Comparison of ENCODE assay signal across 28 cellular contexts in genomic region chr16:87922250-87922871, GRCh38. TPM values are rescaled to one million over a fixed set of nuclear protein-coding genes. Genes with fewer than 3 reads are reported as not detected.
DNase-seq lines count a peak whose midpoint lies in the region; ATAC-seq, FAIRE-seq and TF ChIP-seq lines count a peak whose summit lies in the region.
"Had no signal": no experiment of that assay in that cellular context is flagged by ENCODE, and none has a peak within 500 bp of the region (broad histone marks: within the 10 kb centered on the region; RNA-seq: fewer than 3 reads in every experiment).

No MANE protein-coding gene starts in this region.

- H3K27ac ChIP-seq in K562 (ENCODE audit: extremely low read depth, low read depth, low read length) = no peak overlapping the region
- H3K27ac ChIP-seq in testis = no peak overlapping the region
- H3K27ac ChIP-seq: esophagus muscularis mucosa, ovary, Peyer's patch, SJSA1 had no signal

- ATAC-seq in Right ventricle myocardium inferior (peak; percentile 65), K562 (no peak), HG03520 (IDR thresholded peaks at IDR 0.05; ENCODE audit: unreplicated experiment) (no peak)

- no TSS peak for BruUV-seq in K562 (replicated peaks; lab: Mats Ljungman, UMichigan)

- H3K27me3 ChIP-seq in K562 (ENCODE audit: control insufficient read depth in 2 of 2, insufficient read depth in 2 of 2, low read length in 2 of 2) (peaks cover 27 to 63% of the 10 kb centered on the region in 2 experiments), testis (no peaks in the 10 kb centered on the region)
- H3K27me3 ChIP-seq: BE2C, ovary, Peyer's patch had no signal

- intact Hi-C loops in Right ventricle myocardium inferior (cut with DNase I) = no loop called here
- intact Hi-C loops in cardiac septum (cut with DNase I) = no loop called here
- intact Hi-C loops in K562 (cut with micrococcal nuclease) = no loop called here
- intact Hi-C loops in testis (cut with DNase I; ENCODE audit: low total_unique reads) = no loop called here

- H3K4me1 ChIP-seq in K562 (replicated peaks in 1 of 2; ENCODE audit: control insufficient read depth in 2 of 2, insufficient read depth in 2 of 2, low read length in 2 of 2) (peaks cover 10 to 27% of the 10 kb centered on the region in 2 experiments; a peak in 3 of 5 replicates), testis (peaks cover 34% of the 10 kb centered on the region)
- H3K4me1 ChIP-seq: SJSA1 had no signal

- H3K4me2 ChIP-seq in K562 (ENCODE audit: insufficient read depth, low read length) = no peak overlapping the region

- no peak for TF ChIP-seq RAD21 in K562 (CRISPR knock-in tag; conservative IDR thresholded peaks at IDR 0.05 in 1 of 2, IDR thresholded peaks at IDR 0.05 in 1 of 2)

- TF ChIP-seq POLR2A in K562 (conservative IDR thresholded peaks at IDR 0.05) (no peak), testis (IDR thresholded peaks at IDR 0.05) (no peak)

- no peaks in the 10 kb centered on the region for H3K79me2 ChIP-seq in K562 (ENCODE audit: control insufficient read depth, insufficient read depth, low read length)

- TF ChIP-seq CTCF in K562 (IDR thresholded peaks at IDR 0.05 in 2 of 3, conservative IDR thresholded peaks at IDR 0.05 in 1 of 3; ENCODE audit: insufficient read depth in 2 of 3, low read depth in 1 of 3, low read length in 3 of 3) (no peak), testis (IDR thresholded peaks at IDR 0.05) (no peak)

- H3K36me3 ChIP-seq in K562 (ENCODE audit: control insufficient read depth, insufficient read depth, low read length) (no peaks in the 10 kb centered on the region), testis (ENCODE audit: low read depth, missing control alignments) (no peaks in the 10 kb centered on the region)
- H3K36me3 ChIP-seq: BE2C, esophagus muscularis mucosa, ovary, Peyer's patch, SJSA1, spleen had no signal

- H3K9ac ChIP-seq in K562 (ENCODE audit: insufficient read depth in 1 of 2, low read depth in 2 of 2, low read length in 2 of 2) = 0 out of 4 replicates have a peak overlapping the region, but pooled peaks of 1 of the 2 experiments have one; percentile 74

- no peak for FAIRE-seq in K562 (lab: Jason Lieb, UNC)
- FAIRE-seq in frontal cortex (lab: Jason Lieb, UNC) = no peak

- H4K20me1 ChIP-seq in K562 (replicated peaks; ENCODE audit: control insufficient read depth, insufficient read depth, low read length) = no peaks in the 10 kb centered on the region

- CTCF ChIA-PET in K562 (lab: Yijun Ruan, JAX; ENCODE audit: low intra/inter-chr PET ratio) = no interaction called here

- DNase-seq in Right ventricle myocardium inferior (ENCODE audit: missing footprints) = no peak
- no peak for DNase-seq in cardiac septum (ENCODE audit: low spot score)
- DNase-seq in K562 (ENCODE audit: extremely low read depth in 1 of 4, low spot score in 3 of 4) = no peak
- peak; percentile 31 for DNase-seq in iPS-NIHi11 (ENCODE audit: low spot score)
- peak; percentile 74 for DNase-seq in testis
- DNase-seq in GM19238 (ENCODE audit: insufficient read length, low spot score) = no peak
- no peak for DNase-seq in frontal cortex (ENCODE audit: low spot score in 2 of 2)
- DNase-seq: activated CD4-positive, alpha-beta memory T cell treated with anti-CD3 and anti-CD28 coated beads, Interleukin-2, amount 10 ng/mL, durations not matched to agents 7 days and 5 days; activated CD4-positive, CD25-positive, alpha-beta regulatory T cell treated with anti-CD3 and anti-CD28 coated beads, Interleukin-2, amount 50 U/mL, for 72 hours; aorta; BE2C; central memory CD4-positive, alpha-beta T cell; foreskin melanocyte; H7; NCI-H1436 treated with DMSO at 0.1 percent for 48 hours; NCI-H2107; NCI-H524 treated with DMSO at 0.1 percent for 48 hours; Peyer's patch; spleen; T-helper 2 cell had no signal

- no peaks in the 10 kb centered on the region for H3K9me1 ChIP-seq in K562 (ENCODE audit: control insufficient read depth, insufficient read depth, low read length)

- H3K4me3 ChIP-seq in K562 = no peak overlapping the region
- H3K4me3 ChIP-seq in testis = no peak overlapping the region
- H3K4me3 ChIP-seq: esophagus muscularis mucosa, lung, ovary, Peyer's patch, SJSA1, spleen had no signal

- H2AFZ ChIP-seq in K562 (ENCODE audit: low read depth, low read length) = no peak overlapping the region

- POLR2A ChIA-PET in K562 (lab: Yijun Ruan, JAX) = no interaction called here

- H3K9me3 ChIP-seq in K562 (replicated peaks; ENCODE audit: control insufficient read depth, insufficient read depth, low read depth, low read length) = no peaks in the 10 kb centered on the region
- H3K9me3 ChIP-seq in testis = no peaks in the 10 kb centered on the region
- H3K9me3 ChIP-seq: BE2C, esophagus muscularis mucosa, ovary, Peyer's patch, SJSA1, spleen had no signal

- no peak for TF ChIP-seq EP300 in K562 (IDR thresholded peaks at IDR 0.05; ENCODE audit: low read length)

- WGBS in K562 (ENCODE audit: insufficient coverage, low coverage, missing lambda C conversion rate) = 22% methylated on average over 13 of the region's 14 CpGs
- WGBS in testis, 2 donors = 49 to 62% methylated on average over 8 to 14 of the region's 14 CpGs

- in situ Hi-C loops in K562 (cut with MboI) = no loop called here

RNA-seq across cellular contexts. Expression of gene CA5A, which starts 14.0 kb away (rescaled TPM):
- total RNA-seq in Right ventricle myocardium inferior = not detected
- total RNA-seq in cardiac septum = not detected
- total RNA-seq in K562 (2011; cell fraction: chromatin; rRNA removed; ENCODE audit: low replicate concordance) = not detected in 2 replicates
- total RNA-seq in K562 (2011; cell fraction: nucleolus; rRNA removed) = 0.66 TPM in 1 of 2 replicates, not detected in the other
- total RNA-seq in K562 (2011; cell fraction: nucleoplasm; rRNA removed) = not detected in 2 replicates
- not detected in 2 replicates for total RNA-seq in K562 (2014; rRNA removed)
- not detected in 2 replicates for total RNA-seq in K562 (2014; rRNA removed; fragmentation: Illumina TruSeq; extraction: Trizol)
- not detected in 2 replicates for total RNA-seq in K562 (2015; rRNA removed; fragmentation: Illumina TruSeq; extraction: Trizol)
- not detected in 2 replicates for total RNA-seq in K562 (2021)
- polyA plus RNA-seq in K562 (2011; rRNA removed) = not detected in 2 replicates
- not detected in 2 replicates for polyA plus RNA-seq in K562 (2011; cell fraction: cytosol; rRNA removed)
- 0.18 TPM in 1 of 2 replicates, not detected in the other for polyA plus RNA-seq in K562 (2011; cell fraction: nucleus; rRNA removed)
- 0.07 and 0.15 TPM in 2 replicates for polyA plus RNA-seq in K562 (2012)
- not detected in 2 replicates for polyA plus RNA-seq in K562 (2014; fragmentation: Illumina TruSeq; extraction: Trizol)
- not detected for polyA plus RNA-seq in K562 (2014; fragmentation: Nextera tagmentation; extraction: Ambion mirVana)
- not detected in 2 replicates for polyA plus RNA-seq in K562 (2014; rRNA removed)
- 0.04 TPM in 1 of 2 replicates, not detected in the other for polyA minus RNA-seq in K562 (2011; rRNA and poly(A)+ RNA removed)
- polyA minus RNA-seq in K562 (2011; cell fraction: cytosol; rRNA and poly(A)+ RNA removed) = not detected in 2 replicates
- not detected in 2 replicates for polyA minus RNA-seq in K562 (2011; cell fraction: nucleus; rRNA and poly(A)+ RNA removed)
- not detected for total RNA-seq in testis
- not detected for polyA plus RNA-seq in testis (ENCODE audit: insufficient read depth, low read depth, low replicate concordance)
- total RNA-seq in frontal cortex = not detected
- total RNA-seq: activated CD4-positive, alpha-beta memory T cell treated with anti-CD3 and anti-CD28 coated beads, Interleukin-2, amount 10 ng/mL, durations not matched to agents 7 days and 5 days; aorta; esophagus muscularis mucosa; H7; MCF 10A; ovary; Peyer's patch; SJSA1; spleen; subcutaneous adipose tissue; ureter had no signal
- polyA plus RNA-seq: spleen had no signal

RNA-seq across cellular contexts. Expression of gene BANP, which starts 28.9 kb away (rescaled TPM):
- total RNA-seq in Right ventricle myocardium inferior = 12.8 TPM
- 18.4 TPM for total RNA-seq in cardiac septum
- total RNA-seq in K562 (2011; cell fraction: chromatin; rRNA removed; ENCODE audit: low replicate concordance) = 107 and 121 TPM in 2 replicates
- total RNA-seq in K562 (2011; cell fraction: nucleolus; rRNA removed) = 56.7 and 71.4 TPM in 2 replicates
- total RNA-seq in K562 (2011; cell fraction: nucleoplasm; rRNA removed) = 79.5 and 85.3 TPM in 2 replicates
- 17.1 and 22.1 TPM in 2 replicates for total RNA-seq in K562 (2014; rRNA removed)
- total RNA-seq in K562 (2014; rRNA removed; fragmentation: Illumina TruSeq; extraction: Trizol) = 10.7 and 15.6 TPM in 2 replicates
- 14.4 and 16.1 TPM in 2 replicates for total RNA-seq in K562 (2015; rRNA removed; fragmentation: Illumina TruSeq; extraction: Trizol)
- 21.7 and 25.7 TPM in 2 replicates for total RNA-seq in K562 (2021)
- polyA plus RNA-seq in K562 (2011; rRNA removed) = 12.1 and 13.1 TPM in 2 replicates
- 13.7 and 18.2 TPM in 2 replicates for polyA plus RNA-seq in K562 (2011; cell fraction: cytosol; rRNA removed)
- 30.9 and 42.3 TPM in 2 replicates for polyA plus RNA-seq in K562 (2011; cell fraction: nucleus; rRNA removed)
- polyA plus RNA-seq in K562 (2012) = 19.2 and 21.4 TPM in 2 replicates
- 13.0 and 19.2 TPM in 2 replicates for polyA plus RNA-seq in K562 (2014; fragmentation: Illumina TruSeq; extraction: Trizol)
- polyA plus RNA-seq in K562 (2014; fragmentation: Nextera tagmentation; extraction: Ambion mirVana) = 1 to 10 TPM; 4.6 to 4.7 TPM
- polyA plus RNA-seq in K562 (2014; rRNA removed) = 16.0 and 19.0 TPM in 2 replicates
- 22.0 and 25.5 TPM in 2 replicates for polyA minus RNA-seq in K562 (2011; rRNA and poly(A)+ RNA removed)
- 12.1 and 21.2 TPM in 2 replicates for polyA minus RNA-seq in K562 (2011; cell fraction: cytosol; rRNA and poly(A)+ RNA removed)
- 32.4 and 45.1 TPM in 2 replicates for polyA minus RNA-seq in K562 (2011; cell fraction: nucleus; rRNA and poly(A)+ RNA removed)
- total RNA-seq in testis = 10 to 100 TPM; 55.9 to 60.2 TPM
- 25.3 TPM for polyA plus RNA-seq in testis (ENCODE audit: insufficient read depth, low read depth, low replicate concordance)
- total RNA-seq in frontal cortex = 40.8 TPM

RNA-seq across cellular contexts. Expression of gene SLC7A5, which starts 53.1 kb away (rescaled TPM):
- 3.3 TPM for total RNA-seq in Right ventricle myocardium inferior
- total RNA-seq in cardiac septum = 8.2 TPM
- 56.8 and 152 TPM in 2 replicates for total RNA-seq in K562 (2011; cell fraction: chromatin; rRNA removed; ENCODE audit: low replicate concordance)
- 157 and 188 TPM in 2 replicates for total RNA-seq in K562 (2011; cell fraction: nucleolus; rRNA removed)
- total RNA-seq in K562 (2011; cell fraction: nucleoplasm; rRNA removed) = 147 and 156 TPM in 2 replicates
- total RNA-seq in K562 (2014; rRNA removed) = 60.8 and 75.7 TPM in 2 replicates
- total RNA-seq in K562 (2014; rRNA removed; fragmentation: Illumina TruSeq; extraction: Trizol) = 16.9 and 18.6 TPM in 2 replicates
- total RNA-seq in K562 (2015; rRNA removed; fragmentation: Illumina TruSeq; extraction: Trizol) = 18.2 and 21.2 TPM in 2 replicates
- 187 and 220 TPM in 2 replicates for total RNA-seq in K562 (2021)
- polyA plus RNA-seq in K562 (2011; rRNA removed) = 14.2 and 19.4 TPM in 2 replicates
- 25.5 and 34.2 TPM in 2 replicates for polyA plus RNA-seq in K562 (2011; cell fraction: cytosol; rRNA removed)
- 35.3 and 43.3 TPM in 2 replicates for polyA plus RNA-seq in K562 (2011; cell fraction: nucleus; rRNA removed)
- polyA plus RNA-seq in K562 (2012) = 65.7 and 239 TPM in 2 replicates
- 97.4 and 161 TPM in 2 replicates for polyA plus RNA-seq in K562 (2014; fragmentation: Illumina TruSeq; extraction: Trizol)
- 1 to 10 TPM; 1.9 to 4.9 TPM for polyA plus RNA-seq in K562 (2014; fragmentation: Nextera tagmentation; extraction: Ambion mirVana)
- polyA plus RNA-seq in K562 (2014; rRNA removed) = 78.0 and 83.8 TPM in 2 replicates
- polyA minus RNA-seq in K562 (2011; rRNA and poly(A)+ RNA removed) = 11.7 and 15.5 TPM in 2 replicates
- 39.4 and 72.3 TPM in 2 replicates for polyA minus RNA-seq in K562 (2011; cell fraction: cytosol; rRNA and poly(A)+ RNA removed)
- 18.2 and 21.2 TPM in 2 replicates for polyA minus RNA-seq in K562 (2011; cell fraction: nucleus; rRNA and poly(A)+ RNA removed)
- total RNA-seq in testis = 100 to 1,000 TPM; 263 to 290 TPM
- 179 TPM for polyA plus RNA-seq in testis (ENCODE audit: insufficient read depth, low read depth, low replicate concordance)
- total RNA-seq in frontal cortex = 13.9 TPM

Comparison
In these comparisons a context has a peak if more than half of its experiments do, and no peak if none do; other contexts are left out.
1. DNase-seq: peak in iPS-NIHi11 (single experiment) and testis (single experiment); none in Right ventricle myocardium inferior (single experiment), cardiac septum (single experiment), K562 (0 of 4), GM19238 (single experiment) and frontal cortex (0 of 2).